8 cellular contexts compared by ENCODE assay signal in the genomic region with DNA sequence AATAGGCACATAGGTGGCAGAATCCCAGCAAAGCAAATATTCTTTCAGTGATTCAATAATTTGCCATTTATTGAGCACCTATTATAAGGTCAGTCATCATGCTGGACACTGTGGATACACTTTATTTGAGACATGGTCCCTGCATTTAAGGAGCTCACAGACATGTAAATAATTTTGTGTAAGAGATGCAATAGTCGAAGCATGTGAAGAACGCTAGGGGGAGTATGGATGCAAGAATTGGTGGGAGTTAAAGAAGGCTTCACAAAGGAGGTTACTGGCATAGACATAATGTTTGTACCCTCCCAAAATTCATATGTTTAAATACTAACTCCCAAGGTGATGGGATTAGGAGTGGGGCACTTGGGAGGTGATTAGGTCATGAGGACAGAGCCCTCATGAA.
DNase-seq lines count a peak whose midpoint lies in the region; ATAC-seq and TF ChIP-seq lines count a peak whose summit lies in the region.

No MANE protein-coding gene starts in this region.

- H4K91ac ChIP-seq in neuronal stem cell (ENCODE audit: low read depth, low read length, poor library complexity), result no peak overlapping the region

- 37 to 45% (median 43%) methylated on average over 2 of the region's 2 CpGs for WGBS in ovary, 3 donors
- no CpG with 5 or more reads among the region's 2 CpGs for WGBS in neuronal stem cell (ENCODE audit: extremely low coverage in 2 of 2, insufficient read length in 2 of 2, insufficient replicate concordance in 1 of 2), 2 donors

- DNase-seq in SHP77 treated with DMSO at 0.1 percent for 48 hours (lab: John Stamatoyannopoulos, UW) (peak; percentile 29), left kidney (ENCODE audit: low read depth, low spot score) (peak; percentile 53), head of caudate nucleus (no peak), C1 segment of cervical spinal cord (lab: John Stamatoyannopoulos, UW) (no peak), ovary (no peak), neuronal stem cell (ENCODE audit: low spot score) (no peak)

- H3K4me1 ChIP-seq in ovary (ENCODE audit: insufficient read depth) (no peaks in the 10 kb centered on the region), neuronal stem cell (ENCODE audit: control insufficient read depth in 2 of 2, insufficient read depth in 1 of 2, low read depth in 1 of 2, low read length in 2 of 2) (no peaks in the 10 kb centered on the region)

- H2BK12ac ChIP-seq in neuronal stem cell (ENCODE audit: low read length), result no peak overlapping the region

- no peak overlapping the region for H2BK15ac ChIP-seq in neuronal stem cell (ENCODE audit: low read length)

- no peak overlapping the region for H4K8ac ChIP-seq in neuronal stem cell (ENCODE audit: low read depth, low read length)

- ATAC-seq in GM18498 (IDR thresholded peaks at IDR 0.05; ENCODE audit: unreplicated experiment), result peak; percentile 59
- peak; percentile 49 for ATAC-seq in HG03432 (IDR thresholded peaks at IDR 0.05; ENCODE audit: unreplicated experiment)

- no peak overlapping the region for H3K14ac ChIP-seq in neuronal stem cell (ENCODE audit: low read length)

- H3K27me3 ChIP-seq in ovary (no peaks in the 10 kb centered on the region), neuronal stem cell (ENCODE audit: control insufficient read depth in 3 of 3, insufficient read depth in 3 of 3, low read depth in 1 of 3, low read length in 3 of 3) (no peaks in the 10 kb centered on the region)

- H2AFZ ChIP-seq in neuronal stem cell (ENCODE audit: low read length), result no peak overlapping the region

- no peak overlapping the region for H3K9ac ChIP-seq in neuronal stem cell (ENCODE audit: low read depth, low read length, poor library complexity)

- H3K27ac ChIP-seq in ovary, result no peak overlapping the region
- no peak overlapping the region for H3K27ac ChIP-seq in neuronal stem cell (replicated peaks; ENCODE audit: low read length)

- no peak overlapping the region for H3K23ac ChIP-seq in neuronal stem cell (ENCODE audit: low read depth, low read length, poor library complexity)

- intact Hi-C loops in head of caudate nucleus (cut with DNase I), result no loop called here
- intact Hi-C loops in ovary (cut with DNase I), result no loop called here

- no peak overlapping the region for H2BK5ac ChIP-seq in neuronal stem cell (ENCODE audit: low read length)

- no peak for TF ChIP-seq CTCF in ovary (IDR thresholded peaks at IDR 0.05)

- no peak overlapping the region for H3K18ac ChIP-seq in neuronal stem cell (ENCODE audit: low read length)

- no peak for TF ChIP-seq EP300 in ovary (IDR thresholded peaks at IDR 0.05)

- H3K4me3 ChIP-seq in ovary (no peak overlapping the region), neuronal stem cell (ENCODE audit: low read length in 2 of 2) (no peak overlapping the region)

- no peak overlapping the region for H2AK5ac ChIP-seq in neuronal stem cell (ENCODE audit: low read depth, low read length)

- H2BK120ac ChIP-seq in neuronal stem cell (ENCODE audit: low read depth, low read length), result no peak overlapping the region

- no peaks in the 10 kb centered on the region for H3K79me1 ChIP-seq in neuronal stem cell (ENCODE audit: low read depth, low read length)

- no peaks in the 10 kb centered on the region for H3K9me3 ChIP-seq in ovary
- no peaks in the 10 kb centered on the region for H3K9me3 ChIP-seq in neuronal stem cell (replicated peaks in 1 of 2; ENCODE audit: control insufficient read depth in 2 of 2, insufficient read depth in 1 of 2, low read depth in 1 of 2, low read length in 2 of 2)

- no peak for TF ChIP-seq POLR2A in ovary (IDR thresholded peaks at IDR 0.05)

- no peak overlapping the region for H3K4me2 ChIP-seq in neuronal stem cell (ENCODE audit: insufficient read depth, low read length, poor library complexity, severe bottlenecking)

- H3K4ac ChIP-seq in neuronal stem cell (ENCODE audit: low read length), result no peak overlapping the region

- H3K36me3 ChIP-seq in ovary, result no peaks in the 10 kb centered on the region
- H3K36me3 ChIP-seq in neuronal stem cell (replicated peaks in 1 of 2; ENCODE audit: control insufficient read depth in 2 of 2, insufficient read depth in 2 of 2, low read length in 2 of 2), result no peaks in the 10 kb centered on the region

Comparison
In these comparisons a context has a peak if more than half of its experiments do, and no peak if none do; other contexts are left out.
1. DNase-seq: peak in SHP77 treated with DMSO at 0.1 percent for 48 hours (single experiment) and left kidney (single experiment); none in head of caudate nucleus (0 of 42), C1 segment of cervical spinal cord (0 of 14), ovary (0 of 5) and neuronal stem cell (single experiment).